In genomic region chr1:205326812-205327466, GRCh38 we compare ENCODE assay signal across 32 cellular contexts. TPM values are rescaled to one million over a fixed set of nuclear protein-coding genes. Genes with fewer than 3 reads are reported as not detected.
DNase-seq lines count a peak whose midpoint lies in the region; ATAC-seq, FAIRE-seq and TF ChIP-seq lines count a peak whose summit lies in the region.
"Had no signal": no experiment of that assay in that cellular context is flagged by ENCODE, and none has a peak within 500 bp of the region (broad histone marks: within the 10 kb centered on the region; RNA-seq: fewer than 3 reads in every experiment).

No MANE protein-coding gene starts in this region.

- H3K27me3 Mint-ChIP-seq in neural crest cell (ENCODE audit: low read depth): no peaks in the 10 kb centered on the region

- no peak overlapping the region for H3K4me2 ChIP-seq in A549
- H3K4me2 ChIP-seq in IMR-90 (ENCODE audit: low read depth, low read length): no peak overlapping the region

- no peaks in the 10 kb centered on the region for H3K36me3 Mint-ChIP-seq in neural crest cell (ENCODE audit: low read depth)
- H3K36me3 Mint-ChIP-seq: activated CD8-positive, alpha-beta memory T cell treated with anti-CD3 and anti-CD28 coated beads, Interleukin-2, amount 10 ng/mL, durations not matched to agents 7 days and 5 days; naive thymus-derived CD8-positive, alpha-beta T cell had no signal

- H3K23ac ChIP-seq in IMR-90 (ENCODE audit: low read depth, low read length): no peak overlapping the region

- no TSS peak for BruUV-seq in IMR-90 (replicated peaks; lab: Mats Ljungman, UMichigan)

- H3K4me1 ChIP-seq in A549 (peaks cover 20% of the 10 kb centered on the region), IMR-90 (ENCODE audit: control insufficient read depth, insufficient read depth, low read length) (peaks cover 14% of the 10 kb centered on the region)

- no peak overlapping the region for H3K18ac ChIP-seq in IMR-90 (ENCODE audit: low read depth, low read length)

- no peak overlapping the region for H3K56ac ChIP-seq in IMR-90 (ENCODE audit: extremely low read depth, insufficient read depth, low read length)

- H3K4ac ChIP-seq in IMR-90 (ENCODE audit: low read depth, low read length): no peak overlapping the region

- peak overlapping the region; percentile 47 for H3K27ac Mint-ChIP-seq in neural crest cell (ENCODE audit: unreplicated experiment)
- H3K27ac Mint-ChIP-seq: activated CD8-positive, alpha-beta memory T cell treated with anti-CD3 and anti-CD28 coated beads, Interleukin-2, amount 10 ng/mL, durations not matched to agents 7 days and 5 days; activated naive CD8-positive, alpha-beta T cell treated with anti-CD3 and anti-CD28 coated beads, Interleukin-2, amount 50 U/mL, for 24 hours; dendritic cell treated with granulocyte-macrophage colony-stimulating factor and Interleukin-4, amounts not matched to agents 40 ng/mL and 50 ng/mL, for 4 days; endodermal cell; naive thymus-derived CD8-positive, alpha-beta T cell had no signal

- in situ Hi-C loops in IMR-90 (cut with MboI; ENCODE audit: low sequenced_read_pairs): no loop called here

- H4K20me1 ChIP-seq in IMR-90 (ENCODE audit: insufficient read depth, low read length): no peaks in the 10 kb centered on the region

- dilution Hi-C loops in IMR-90 (cut with HindIII; ENCODE audit: low sequenced_read_pairs, unreplicated experiment): no loop called here

- H2BK15ac ChIP-seq in IMR-90 (ENCODE audit: low read depth, low read length): no peak overlapping the region

- no peak overlapping the region for H2BK5ac ChIP-seq in IMR-90 (ENCODE audit: low read depth, low read length, poor library complexity, severe bottlenecking)

- no peaks in the 10 kb centered on the region for H3K36me3 ChIP-seq in IMR-90 (ENCODE audit: control insufficient read depth, insufficient read depth, low read length)
- H3K36me3 ChIP-seq in WERI-Rb-1: no peaks in the 10 kb centered on the region
- no peaks in the 10 kb centered on the region for H3K36me3 ChIP-seq in H7 (replicated peaks; ENCODE audit: control insufficient read depth, insufficient read depth, low read length)
- H3K36me3 ChIP-seq: esophagus squamous epithelium, gastrocnemius medialis, lower lobe of right lung, SJSA1 had no signal

- TF ChIP-seq POLR2A in A549 (IDR thresholded peaks at IDR 0.05; ENCODE audit: low read length) (no peak), IMR-90 (IDR thresholded peaks at IDR 0.05; ENCODE audit: low read depth, low read length) (no peak)

- H3K4me3 ChIP-seq in A549 (no peak overlapping the region), IMR-90 (ENCODE audit: insufficient read depth, low read depth, low read length) (no peak overlapping the region), WERI-Rb-1 (ENCODE audit: low read depth, low read length) (no peak overlapping the region), H7 (ENCODE audit: insufficient read depth, low read depth, low read length) (no peak overlapping the region)
- H3K4me3 ChIP-seq: esophagus squamous epithelium, gastrocnemius medialis, lower lobe of right lung, SJSA1, skin epidermis had no signal

- DNase-seq in A549 (ENCODE audit: low read depth in 1 of 2, low spot score in 1 of 2): no peak
- DNase-seq in IMR-90: peak; percentile 56
- peak; percentile 78 for DNase-seq in WERI-Rb-1
- DNase-seq in neural crest cell (ENCODE audit: low read depth, low spot score): no peak
- DNase-seq in NCI-H2196 treated with DMSO at 0.1 percent for 48 hours (lab: John Stamatoyannopoulos, UW; ENCODE audit: unreplicated experiment): no peak
- no peak for DNase-seq in H7
- DNase-seq in UCSD-AML1 (lab: John Stamatoyannopoulos, UW; ENCODE audit: unreplicated experiment): no peak
- DNase-seq: activated CD4-positive, alpha-beta T cell treated with anti-CD3 and anti-CD28 coated beads, Interleukin-2, amount 50 U/mL, for 4 hours; activated CD8-positive, alpha-beta memory T cell treated with anti-CD3 and anti-CD28 coated beads, Interleukin-2, amount 10 ng/mL, durations not matched to agents 7 days and 5 days; activated naive CD8-positive, alpha-beta T cell treated with anti-CD3 and anti-CD28 coated beads, Interleukin-2, amount 50 U/mL, for 24 hours; activated T-cell treated with anti-CD3 and anti-CD28 coated beads, Interleukin-2, amount 50 U/mL, for 48 hours; DND-41; endodermal cell; esophagus squamous epithelium; gastrocnemius medialis; hippocampal formation; lower lobe of right lung; naive thymus-derived CD8-positive, alpha-beta T cell; NCI-H1417; NCI-H2029 treated with DMSO at 0.1 percent for 48 hours; NCI-H2227 treated with DMSO at 0.1 percent for 48 hours; RPMI8226; stimulated activated naive CD8-positive, alpha-beta T cell treated with anti-CD3 and anti-CD28 coated beads, Interleukin-15, Interleukin-2, amounts not matched to agents 100 U/mL and 50 U/mL, for 24 hours; T-helper 9 cell had no signal

- H2BK20ac ChIP-seq in IMR-90 (ENCODE audit: low read depth, low read length): 0 out of 2 replicates have a peak overlapping the region, but pooled peaks have one; percentile 14

- no peaks in the 10 kb centered on the region for H3K9me3 ChIP-seq in A549
- H3K9me3 ChIP-seq in IMR-90 (ENCODE audit: control insufficient read depth, insufficient read depth, low read length): no peaks in the 10 kb centered on the region
- no peaks in the 10 kb centered on the region for H3K9me3 ChIP-seq in WERI-Rb-1 (ENCODE audit: severe bottlenecking)
- H3K9me3 ChIP-seq: esophagus squamous epithelium, gastrocnemius medialis, lower lobe of right lung, SJSA1 had no signal

- H3K27ac ChIP-seq in A549 (peak overlapping the region; percentile 13 to 99; a peak in 3 of 6 replicates), IMR-90 (ENCODE audit: insufficient read depth, low read length) (no peak overlapping the region), WERI-Rb-1 (peak overlapping the region; percentile 26)
- H3K27ac ChIP-seq: esophagus squamous epithelium, lower lobe of right lung, SJSA1, skin epidermis had no signal

- TF ChIP-seq EP300 in A549 (IDR thresholded peaks at IDR 0.05): no peak

- intact Hi-C loops in IMR-90 (cut with micrococcal nuclease): loop anchor here (10.0 kb wide), 1 partner anchor 152 kb away; no protein-coding TSS in a partner anchor

- H2AFZ ChIP-seq in IMR-90 (replicated peaks; ENCODE audit: low read length, poor library complexity): peak overlapping the region; percentile 54

- CTCF ChIA-PET in A549 (lab: Yijun Ruan, JAX) (interaction anchor here (0.7 to 89.2 kb wide), 11 partner anchors 2 to 197 kb away, joined by 3 to 3627 read pairs (median 11); partner anchors contain the start of genes KLHDC8A, NUAK2 and TMCC2), IMR-90 (lab: Yijun Ruan, JAX) (interaction anchor here (0.6 to 4.7 kb wide), 4 partner anchors 51 to 185 kb away, joined by 3 to 126 read pairs (median 4); no protein-coding TSS in a partner anchor)

- peak overlapping the region; percentile 37 for H2AK9ac ChIP-seq in IMR-90 (replicated peaks; ENCODE audit: low read depth, low read length, poor library complexity)

- H4K8ac ChIP-seq in IMR-90 (ENCODE audit: low read depth in 2 of 2, low read length in 2 of 2): no peak overlapping the region

- TF ChIP-seq CTCF in A549 (IDR thresholded peaks at IDR 0.05) (no peak), IMR-90 (conservative IDR thresholded peaks at IDR 0.05; ENCODE audit: low read depth, low read length) (no peak), WERI-Rb-1 (IDR thresholded peaks at IDR 0.05; ENCODE audit: low read depth, low read length) (no peak), neural crest cell (conservative IDR thresholded peaks at IDR 0.05) (no peak)

- H3K79me1 ChIP-seq in IMR-90 (ENCODE audit: low read depth in 1 of 2, low read length in 2 of 2): peaks cover 3 to 16% of the 10 kb centered on the region in 2 experiments; a peak in 3 of 4 replicates

- no peak overlapping the region for H4K91ac ChIP-seq in IMR-90 (ENCODE audit: insufficient read depth, low read depth, low read length)

- H3K9me3 Mint-ChIP-seq in neural crest cell: no peaks in the 10 kb centered on the region
- H3K9me3 Mint-ChIP-seq: activated naive CD8-positive, alpha-beta T cell treated with anti-CD3 and anti-CD28 coated beads, Interleukin-2, amount 50 U/mL, for 24 hours; central memory CD8-positive, alpha-beta T cell; dendritic cell treated with granulocyte-macrophage colony-stimulating factor and Interleukin-4, amounts not matched to agents 40 ng/mL and 50 ng/mL, for 4 days; endodermal cell; naive thymus-derived CD8-positive, alpha-beta T cell had no signal

- POLR2A ChIA-PET in A549 (lab: Yijun Ruan, JAX): no interaction called here
- POLR2A ChIA-PET in IMR-90 (lab: Charles Lee; ENCODE audit: unreplicated experiment): interaction anchor here (0.6 kb wide), 1 partner anchor 190 kb away, joined by 4 read pairs; no protein-coding TSS in a partner anchor

- peaks cover 24% of the 10 kb centered on the region for H3K4me1 Mint-ChIP-seq in neural crest cell

- H3K4me3 Mint-ChIP-seq in neural crest cell: no peak overlapping the region
- H3K4me3 Mint-ChIP-seq: activated CD8-positive, alpha-beta memory T cell treated with anti-CD3 and anti-CD28 coated beads, Interleukin-2, amount 10 ng/mL, durations not matched to agents 7 days and 5 days; activated naive CD8-positive, alpha-beta T cell treated with anti-CD3 and anti-CD28 coated beads, Interleukin-2, amount 50 U/mL, for 24 hours; central memory CD8-positive, alpha-beta T cell; dendritic cell treated with granulocyte-macrophage colony-stimulating factor and Interleukin-4, amounts not matched to agents 40 ng/mL and 50 ng/mL, for 4 days; endodermal cell; naive thymus-derived CD8-positive, alpha-beta T cell had no signal

- H2AK5ac ChIP-seq in IMR-90 (ENCODE audit: low read depth, low read length): no peak overlapping the region

- no peak overlapping the region for H4K5ac ChIP-seq in IMR-90 (ENCODE audit: low read depth, low read length)

- 76% methylated on average over 11 of the region's 11 CpGs for WGBS in A549 (ENCODE audit: missing lambda C conversion rate)
- whole genome bisulfite sequencing in IMR-90 (ENCODE audit: extremely low coverage in 2 of 2, insufficient read length in 1 of 2), 2 experiments: no CpG with 5 or more reads among the region's 11 CpGs

- peak overlapping the region; percentile 26; the same call in 1 of the 2 replicates for H2BK120ac ChIP-seq in IMR-90 (ENCODE audit: low read depth, low read length)

- no peak for ATAC-seq in A549
- ATAC-seq in IMR-90 (ENCODE audit: low read depth): no peak
- ATAC-seq in HG03457 (IDR thresholded peaks at IDR 0.05; ENCODE audit: unreplicated experiment): no peak
- ATAC-seq: activated CD8-positive, alpha-beta memory T cell treated with anti-CD3 and anti-CD28 coated beads, Interleukin-2, amount 10 ng/mL, durations not matched to agents 7 days and 5 days; activated naive CD8-positive, alpha-beta T cell treated with anti-CD3 and anti-CD28 coated beads, Interleukin-2, amount 50 U/mL, for 24 hours; gastrocnemius medialis; naive thymus-derived CD8-positive, alpha-beta T cell; stimulated activated naive CD8-positive, alpha-beta T cell treated with anti-CD3 and anti-CD28 coated beads, Interleukin-15, Interleukin-2, amounts not matched to agents 100 U/mL and 50 U/mL, for 24 hours had no signal

- no peak overlapping the region for H3K9ac ChIP-seq in IMR-90 (ENCODE audit: low read depth, low read length)

- FAIRE-seq in A549 (lab: Jason Lieb, UNC): no peak

- H3K14ac ChIP-seq in IMR-90 (replicated peaks; ENCODE audit: low read depth, low read length): no peak overlapping the region

- peaks cover 22% of the 10 kb centered on the region for H3K27me3 ChIP-seq in IMR-90 (ENCODE audit: control insufficient read depth, insufficient read depth, low read length)
- no peaks in the 10 kb centered on the region for H3K27me3 ChIP-seq in WERI-Rb-1 (ENCODE audit: insufficient read depth, low read depth, severe bottlenecking)
- H3K27me3 ChIP-seq in H7 (ENCODE audit: control insufficient read depth, insufficient read depth, low read length): no peaks in the 10 kb centered on the region; the same call in 1 of the 2 replicates
- H3K27me3 ChIP-seq: gastrocnemius medialis, SJSA1 had no signal

- H3K9me1 ChIP-seq in IMR-90 (ENCODE audit: insufficient read depth, low read length): peaks cover 12% of the 10 kb centered on the region

- TF ChIP-seq RAD21 in A549 (conservative IDR thresholded peaks at IDR 0.05 in 1 of 2, IDR thresholded peaks at IDR 0.05 in 1 of 2) (no peak), IMR-90 (IDR thresholded peaks at IDR 0.05; ENCODE audit: low read length) (no peak)

RNA-seq across cellular contexts. Expression of gene NUAK2, which starts 5.4 kb away (rescaled TPM):
- 22.6 and 29.7 TPM in 2 replicates for polyA plus RNA-seq in A549 (2011; rRNA removed)
- polyA plus RNA-seq in A549 (2012; cell fraction: cytosol; rRNA removed): 31.1 and 44.6 TPM in 2 replicates
- 58.5 and 70.7 TPM in 2 replicates for polyA plus RNA-seq in A549 (2012; cell fraction: nucleus; rRNA removed)
- 37.8 to 40.9 TPM (median 38.8 TPM) in 3 replicates for polyA plus RNA-seq in A549 (2017; fragmentation: RNase III; extraction: RNeasy Plus Mini Kit Qiagen cat#74134 plus additional on column Dnase treatment)
- 34.3 and 54.4 TPM in 2 replicates for polyA minus RNA-seq in A549 (2011; rRNA and poly(A)+ RNA removed)
- 7.2 and 8.1 TPM in 2 replicates for total RNA-seq in IMR-90 (2012; rRNA removed)
- 17.6 and 18.7 TPM in 2 replicates for polyA plus RNA-seq in IMR-90 (2012; rRNA removed)
- polyA plus RNA-seq in IMR-90 (2012; cell fraction: cytosol; rRNA removed): 12.3 and 18.8 TPM in 2 replicates
- polyA plus RNA-seq in IMR-90 (2012; cell fraction: nucleus; rRNA removed; ENCODE audit: low replicate concordance): 22.8 and 32.1 TPM in 2 replicates
- 14.7 and 15.4 TPM in 2 replicates for total RNA-seq in neural crest cell
- total RNA-seq in H7 (2014; rRNA removed; shearing (Covaris generic)): 9.2 and 9.8 TPM in 2 replicates

RNA-seq across cellular contexts. Expression of gene KLHDC8A, which starts 29.8 kb away (rescaled TPM):
- polyA plus RNA-seq in A549 (2011; rRNA removed) (0.37 and 0.40 TPM in 2 replicates), A549 (2017; fragmentation: RNase III; extraction: RNeasy Plus Mini Kit Qiagen cat#74134 plus additional on column Dnase treatment) (0.32 to 0.51 TPM (median 0.34 TPM) in 3 replicates), IMR-90 (2012; rRNA removed) (not detected in 2 replicates)
- polyA plus RNA-seq in A549 (2012; cell fraction: cytosol; rRNA removed): 0.33 and 0.67 TPM in 2 replicates
- polyA plus RNA-seq in A549 (2012; cell fraction: nucleus; rRNA removed): 0.26 and 0.55 TPM in 2 replicates
- 1.8 and 1.9 TPM in 2 replicates for polyA minus RNA-seq in A549 (2011; rRNA and poly(A)+ RNA removed)
- total RNA-seq in IMR-90 (2012; rRNA removed) (not detected in 2 replicates), neural crest cell (46.6 and 46.7 TPM in 2 replicates)
- polyA plus RNA-seq in IMR-90 (2012; cell fraction: cytosol; rRNA removed): 0.01 TPM in 1 of 2 replicates, not detected in the other
- polyA plus RNA-seq in IMR-90 (2012; cell fraction: nucleus; rRNA removed; ENCODE audit: low replicate concordance): 0.02 TPM in 1 of 2 replicates, not detected in the other
- 2.3 and 5.0 TPM in 2 replicates for total RNA-seq in H7 (2014; rRNA removed; shearing (Covaris generic))
- total RNA-seq: A172; activated CD8-positive, alpha-beta memory T cell treated with anti-CD3 and anti-CD28 coated beads, Interleukin-2, amount 10 ng/mL, durations not matched to agents 7 days and 5 days; gastrocnemius medialis; naive thymus-derived CD8-positive, alpha-beta T cell; osteoblast; SJSA1; ureter had no signal
- polyA plus RNA-seq: naive thymus-derived CD8-positive, alpha-beta T cell had no signal

Comparison
In these comparisons a context has a peak if more than half of its experiments do, and no peak if none do; other contexts are left out.
1. DNase-seq: peak in IMR-90 (single experiment) and WERI-Rb-1 (single experiment); none in A549 (0 of 2), neural crest cell (single experiment), NCI-H2196 treated with DMSO at 0.1 percent for 48 hours (single experiment), H7 (single experiment) and UCSD-AML1 (single experiment).